Comparison of ENCODE assay signal across 27 cellular contexts in genomic region chr2:167353605-167354280, GRCh38.
"Had no signal": no experiment of that assay in that cellular context is flagged by ENCODE, and none has a peak within 500 bp of the region (broad histone marks: within the 10 kb centered on the region; RNA-seq: fewer than 3 reads in every experiment).

No MANE protein-coding gene starts in this region.

- DNase-seq: colonic mucosa; effector memory CD4-positive, alpha-beta T cell; hypothalamus; mesenchymal stem cell; midbrain; naive thymus-derived CD8-positive, alpha-beta T cell; nephron progenitor cell; nucleus accumbens; stimulated activated CD4-positive, alpha-beta T cell treated with anti-CD3 and anti-CD28 coated beads, Interleukin-12 subunit alpha, Interleukin-12 subunit beta, amount 100 ng/mL, for 4 hours; stimulated activated CD4-positive, alpha-beta T cell treated with anti-CD3 and anti-CD28 coated beads, Interleukin-1b, Interleukin-23, amount 100 ng/mL, for 48 hours; stimulated activated CD4-positive, alpha-beta T cell treated with anti-CD3 and anti-CD28 coated beads, Interleukin-4, amount 100 ng/mL, for 1 hour; stimulated activated CD8-positive, alpha-beta memory T cell treated with anti-CD3 and anti-CD28 coated beads, Interleukin-4, amount 100 ng/mL, for 48 hours; stimulated activated naive CD4-positive, alpha-beta T cell; stimulated activated naive CD8-positive, alpha-beta T cell treated with anti-CD3 and anti-CD28 coated beads, Interleukin-15, amount 100 ng/mL, for 72 hours; transverse colon; upper lobe of right lung; uterus had no signal

- ATAC-seq: left lobe of liver; naive thymus-derived CD8-positive, alpha-beta T cell; sciatic nerve; stimulated activated naive CD8-positive, alpha-beta T cell treated with anti-CD3 and anti-CD28 coated beads, Interleukin-15, amount 100 ng/mL, for 72 hours; upper lobe of right lung had no signal

- H3K27me3 ChIP-seq: colonic mucosa, right atrium auricular region, suprapubic skin, transverse colon, upper lobe of right lung, uterus had no signal

- H3K4me1 ChIP-seq: colonic mucosa, prostate gland, right atrium auricular region, suprapubic skin, transverse colon, upper lobe of right lung, uterus had no signal

- H3K36me3 ChIP-seq: colonic mucosa, prostate gland, right atrium auricular region, suprapubic skin, transverse colon, upper lobe of right lung, uterus had no signal

- FAIRE-seq: endothelial cell of umbilical vein, frontal cortex, keratinocyte had no signal

- H3K4me3 ChIP-seq: colonic mucosa, lung, prostate gland, right atrium auricular region, smooth muscle cell, suprapubic skin, transverse colon, upper lobe of right lung, uterus had no signal

- H3K4me2 ChIP-seq: smooth muscle cell had no signal

- H3K27ac ChIP-seq: colonic mucosa, prostate gland, right atrium auricular region, suprapubic skin, transverse colon, upper lobe of right lung, uterus had no signal

- H3K9me3 ChIP-seq: colonic mucosa, prostate gland, right atrium auricular region, suprapubic skin, transverse colon, upper lobe of right lung, uterus had no signal
